Comparison of ENCODE assay signal across 24 cellular contexts in genomic region chr7:4755045-4755444, GRCh38.
"Had no signal": no experiment of that assay in that cellular context is flagged by ENCODE, and none has a peak within 500 bp of the region (broad histone marks: within the 10 kb centered on the region; RNA-seq: fewer than 3 reads in every experiment).

No MANE protein-coding gene starts in this region.

- H3K27me3 Mint-ChIP-seq: dendritic cell treated with granulocyte-macrophage colony-stimulating factor and Interleukin-4, amounts not matched to agents 40 ng/mL and 50 ng/mL, for 4 days had no signal

- H3K4me3 Mint-ChIP-seq: dendritic cell treated with granulocyte-macrophage colony-stimulating factor and Interleukin-4, amounts not matched to agents 40 ng/mL and 50 ng/mL, for 4 days; immature natural killer cell; mesothelial cell of epicardium had no signal

- H3K4me3 ChIP-seq: colonic mucosa, esophagus squamous epithelium, gastrocnemius medialis, hepatocyte, left lung, lower lobe of right lung, mucosa of descending colon had no signal

- FAIRE-seq: kidney had no signal

- H3K4me1 ChIP-seq: colonic mucosa, gastrocnemius medialis had no signal

- H3K27me3 ChIP-seq: colonic mucosa, esophagus squamous epithelium, gastrocnemius medialis, hepatocyte, left lung had no signal

- H3K4me1 Mint-ChIP-seq: mesothelial cell of epicardium had no signal

- H3K27ac ChIP-seq: colonic mucosa, epithelial cell of prostate, esophagus squamous epithelium, gastrocnemius medialis, hepatocyte, left lung, lower lobe of right lung had no signal

- DNase-seq: cerebellar nuclear complex; colonic mucosa; cortex of kidney; effector memory CD4-positive, alpha-beta T cell; erythroblast; esophagus squamous epithelium; foreskin fibroblast; foreskin melanocyte; gastrocnemius medialis; glutamatergic neuron; immature natural killer cell; islet precursor cell; kidney; kidney glomerular epithelial cell; left ventricle myocardium superior; lower lobe of right lung; mesenchymal stem cell had no signal

- H3K9me3 ChIP-seq: colonic mucosa, esophagus squamous epithelium, gastrocnemius medialis, left lung, lower lobe of right lung, mucosa of descending colon had no signal

- H3K9me3 Mint-ChIP-seq: dendritic cell treated with granulocyte-macrophage colony-stimulating factor and Interleukin-4, amounts not matched to agents 40 ng/mL and 50 ng/mL, for 4 days; immature natural killer cell; mesothelial cell of epicardium had no signal

- H3K27ac Mint-ChIP-seq: dendritic cell treated with granulocyte-macrophage colony-stimulating factor and Interleukin-4, amounts not matched to agents 40 ng/mL and 50 ng/mL, for 4 days; immature natural killer cell; mesothelial cell of epicardium had no signal

- ATAC-seq: esophagus mucosa, gastrocnemius medialis, left lung, mucosa of descending colon had no signal
